ENCODE assay signal across 8 cellular contexts in genomic region chr9:20683351-20684034, GRCh38. TPM values are rescaled to one million over a fixed set of nuclear protein-coding genes. Genes with fewer than 3 reads are reported as not detected.
DNase-seq lines count a peak whose midpoint lies in the region; ATAC-seq and TF ChIP-seq lines count a peak whose summit lies in the region.

No MANE protein-coding gene starts in this region.

- no peaks in the 10 kb centered on the region for H3K36me3 ChIP-seq in brain microvascular endothelial cell (replicated peaks)

- TF ChIP-seq CTCF in AG09309 (IDR thresholded peaks at IDR 0.05; ENCODE audit: control insufficient read depth, insufficient read depth, low read depth, low read length, missing control alignments) (no peak), brain microvascular endothelial cell (IDR thresholded peaks at IDR 0.05; ENCODE audit: low read depth, low read length, missing control alignments) (no peak)

- peak overlapping the region; percentile 7 for H3K27ac ChIP-seq in brain microvascular endothelial cell

- in situ Hi-C loops in brain microvascular endothelial cell (cut with HindIII; ENCODE audit: low pct_ligation_motif_present, low sequenced_read_pairs): no loop called here

- H3K4me3 ChIP-seq in AG09309 (ENCODE audit: control insufficient read depth, low read depth, low read length) (peak overlapping the region; percentile 65), brain microvascular endothelial cell (ENCODE audit: low read depth, low read length) (peak overlapping the region; percentile 76)

- peak; percentile 6 for ATAC-seq in GM19023 (IDR thresholded peaks at IDR 0.05; ENCODE audit: unreplicated experiment)

- H3K27me3 ChIP-seq in brain microvascular endothelial cell (replicated peaks): no peaks in the 10 kb centered on the region

- DNase-seq in AG09309 (ENCODE audit: low read depth): peak; percentile 45
- peak; percentile 42 for DNase-seq in HT1080 (ENCODE audit: low read depth)
- DNase-seq in T-helper 1 cell: peak in 3 of 5 donors; percentile 15 to 35 (median 27)
- peak; percentile 69 for DNase-seq in brain microvascular endothelial cell
- peak; percentile 92 for DNase-seq in iris pigment epithelial cell (ENCODE audit: low read depth)
- DNase-seq in stimulated activated CD4-positive, alpha-beta T cell treated with anti-CD3 and anti-CD28 coated beads, Interleukin-12 subunit alpha, Interleukin-12 subunit beta, amount 100 ng/mL, for 48 hours (ENCODE audit: low read depth in 2 of 3, low spot score in 1 of 3): peak; percentile 19 to 30 (median 25)
- no peak for DNase-seq in iPS-NIHi11 (ENCODE audit: low spot score)

RNA-seq across cellular contexts. Expression of gene FOCAD, which starts 0.6 kb away (rescaled TPM):
- 39.6 and 40.8 TPM in 2 replicates for total RNA-seq in HT1080 (2014; rRNA removed; shearing (Covaris generic))
- polyA plus RNA-seq in HT1080 (2015; cell fraction: cytosol; rRNA removed): 20.5 and 23.0 TPM in 2 replicates
- 47.2 and 54.7 TPM in 2 replicates for polyA plus RNA-seq in HT1080 (2015; cell fraction: nucleus; rRNA removed)
